In the genomic region with DNA sequence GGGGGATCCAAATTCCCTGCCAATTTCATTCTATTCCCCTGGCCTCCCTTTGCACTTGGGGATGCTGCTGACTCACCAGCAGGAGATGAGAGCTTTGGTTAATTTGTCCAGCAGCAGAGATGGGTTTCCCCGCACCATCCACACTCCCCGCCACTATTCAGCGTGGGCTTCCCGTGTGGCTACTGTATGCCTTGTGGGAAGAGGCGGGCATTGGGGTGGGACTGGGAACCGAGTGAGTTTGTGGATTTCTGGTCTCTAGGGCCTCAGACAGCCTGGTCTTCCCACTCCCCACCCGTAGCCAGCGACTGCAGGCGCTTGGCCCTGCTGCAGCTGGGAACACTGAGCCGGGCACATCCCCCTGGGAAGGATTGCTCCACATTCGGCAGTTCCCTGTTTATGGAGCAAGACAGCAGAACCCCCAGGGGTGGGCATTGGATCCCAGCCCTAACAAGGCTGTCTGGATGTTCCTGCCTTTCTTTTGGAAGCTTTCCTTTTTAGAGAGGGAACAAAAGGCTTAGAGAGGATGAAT, we compare ENCODE assay signal across 10 cellular contexts. TPM values are rescaled to one million over a fixed set of nuclear protein-coding genes. Genes with fewer than 3 reads are reported as not detected.
DNase-seq lines count a peak whose midpoint lies in the region; ATAC-seq lines count a peak whose summit lies in the region.
"Had no signal": no experiment of that assay in that cellular context is flagged by ENCODE, and none has a peak within 500 bp of the region (broad histone marks: within the 10 kb centered on the region; RNA-seq: fewer than 3 reads in every experiment).

No MANE protein-coding gene starts in this region.

- DNase-seq in AG20443 (ENCODE audit: low spot score) (peak; percentile 48), Right ventricle myocardium superior (peak; percentile 90), posterior vena cava (ENCODE audit: low spot score) (peak; percentile 93), middle frontal gyrus (ENCODE audit: extremely low spot score, low spot score) (no peak), NOMO-1 treated with DMSO at 0.1 percent for 48 hours (lab: John Stamatoyannopoulos, UW; ENCODE audit: unreplicated experiment) (no peak)
- DNase-seq in activated CD4-positive, alpha-beta T cell treated with anti-CD3 and anti-CD28 coated beads, Interleukin-2, amount 50 U/mL, for 48 hours = no peak
- DNase-seq in stimulated activated CD4-positive, alpha-beta T cell treated with anti-CD3 and anti-CD28 coated beads, Interleukin-4, amount 100 ng/mL, for 4 hours = no peak
- DNase-seq: activated CD8-positive, alpha-beta memory T cell treated with anti-CD3 and anti-CD28 coated beads, Interleukin-2, amount 10 ng/mL, durations not matched to agents 7 days and 5 days had no signal

- intact Hi-C loops in Right ventricle myocardium superior (cut with DNase I) (no loop called here), posterior vena cava (cut with DNase I) (no loop called here)

- ATAC-seq in Right ventricle myocardium superior (ENCODE audit: poor library complexity) = peak; percentile 76
- ATAC-seq: activated CD8-positive, alpha-beta memory T cell treated with anti-CD3 and anti-CD28 coated beads, Interleukin-2, amount 10 ng/mL, durations not matched to agents 7 days and 5 days had no signal

- peak overlapping the region; percentile 92 for H3K27ac ChIP-seq in angular gyrus (ENCODE audit: low read depth, low read length)

RNA-seq across cellular contexts. Expression of a gene that starts 23.4 kb away (rescaled TPM):
- 12.6 TPM for total RNA-seq in Right ventricle myocardium superior
- total RNA-seq in posterior vena cava = 10 to 100 TPM; 26.2 to 27.4 TPM

RNA-seq across cellular contexts. Expression of a gene that starts 29.4 kb away (rescaled TPM):
- total RNA-seq in Right ventricle myocardium superior = not detected
- not detected for total RNA-seq in posterior vena cava
- total RNA-seq: activated CD8-positive, alpha-beta memory T cell treated with anti-CD3 and anti-CD28 coated beads, Interleukin-2, amount 10 ng/mL, durations not matched to agents 7 days and 5 days; bronchial epithelial cell had no signal

Comparison
In these comparisons a context has a peak if more than half of its experiments do, and no peak if none do; other contexts are left out.
1. DNase-seq: peak in AG20443 (single experiment), Right ventricle myocardium superior (single experiment) and posterior vena cava (single experiment); none in activated CD4-positive, alpha-beta T cell treated with anti-CD3 and anti-CD28 coated beads, Interleukin-2, amount 50 U/mL, for 48 hours (0 of 2), middle frontal gyrus (single experiment), NOMO-1 treated with DMSO at 0.1 percent for 48 hours (single experiment) and stimulated activated CD4-positive, alpha-beta T cell treated with anti-CD3 and anti-CD28 coated beads, Interleukin-4, amount 100 ng/mL, for 4 hours (0 of 2).